In the genomic region with DNA sequence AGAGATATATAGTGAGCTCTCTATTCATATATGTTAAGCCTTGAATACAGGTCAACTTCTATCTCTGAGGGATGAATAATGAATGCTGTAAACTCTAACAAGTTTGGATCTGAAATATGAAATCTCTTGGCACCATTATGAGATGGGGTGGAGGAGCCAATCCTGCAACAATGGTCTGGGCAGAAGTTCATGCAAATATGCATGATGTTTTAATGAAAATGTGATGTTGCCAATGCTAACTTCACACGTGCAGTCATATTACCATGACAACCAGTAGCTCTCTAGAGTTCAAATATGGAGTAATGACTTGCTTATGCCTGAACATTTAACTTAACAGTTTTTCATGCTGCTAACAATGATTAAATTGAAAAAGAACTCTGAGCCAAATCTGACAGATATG, we compare ENCODE assay signal across 7 cellular contexts.
DNase-seq lines count a peak whose midpoint lies in the region; ATAC-seq and TF ChIP-seq lines count a peak whose summit lies in the region.
"Not testable (repeated sequence)": the region's sequence is repeated elsewhere in the genome, so short reads cannot be mapped to it uniquely, and the experiment has no call there.

No MANE protein-coding gene starts in this region.

- H3K27ac ChIP-seq in smooth muscle cell (ENCODE audit: low read depth), result peak overlapping the region; percentile 4
- H3K27ac ChIP-seq in aorta (ENCODE audit: low read depth in 1 of 2, low read length in 2 of 2), result not testable (repeated sequence)

- not testable (repeated sequence) for H3K4me1 ChIP-seq in smooth muscle cell (ENCODE audit: low read depth); aorta (ENCODE audit: control insufficient read depth in 1 of 2, insufficient read depth in 2 of 2, low read length in 2 of 2)

- DNase-seq in DMS53 (lab: John Stamatoyannopoulos, UW), result peak; percentile 72
- DNase-seq in NCI-H69 (lab: John Stamatoyannopoulos, UW), result peak; percentile 44
- peak; percentile 2 for DNase-seq in fibroblast of the aortic adventitia (ENCODE audit: low read depth)
- not testable (repeated sequence) for DNase-seq in smooth muscle cell (lab: John Stamatoyannopoulos, UW; ENCODE audit: unreplicated experiment); aorta

- not testable (repeated sequence) for H3F3A ChIP-seq in smooth muscle cell (ENCODE audit: low read depth)

- not testable (repeated sequence) for H3K27me3 Mint-ChIP-seq in brain; nephron (ENCODE audit: low read depth)

- peak; percentile 24 for ATAC-seq in aorta (ENCODE audit: low FRiP score)

- intact Hi-C loops in aorta (cut with DNase I), result loop anchor here in 1 of 2 donors (10.0 kb wide), 1 partner anchor 48 kb away; no protein-coding TSS in a partner anchor

- not testable (repeated sequence) for H3K4me2 ChIP-seq in smooth muscle cell

- H3K9me3 Mint-ChIP-seq in brain, nephron: not testable (repeated sequence)

- H3K27ac Mint-ChIP-seq in brain (peak overlapping the region in 3 of 5 experiments; percentile 20 to 79 (median 75)), nephron (peak overlapping the region; percentile 36 to 81 (median 58))

- peak overlapping the region in 1 of 5 experiments; percentile 58 for H3K4me3 Mint-ChIP-seq in brain
- not testable (repeated sequence) for H3K4me3 Mint-ChIP-seq in nephron

- H3K9me3 ChIP-seq in smooth muscle cell (replicated peaks; ENCODE audit: low read depth); aorta (ENCODE audit: control insufficient read depth, low read length): not testable (repeated sequence)

- H3K79me2 ChIP-seq in smooth muscle cell (ENCODE audit: low read depth), result not testable (repeated sequence)

- not testable (repeated sequence) for H3K36me3 ChIP-seq in smooth muscle cell (ENCODE audit: low read depth); aorta (ENCODE audit: control insufficient read depth in 1 of 2, insufficient read depth in 2 of 2, low read length in 1 of 2)

- not testable (repeated sequence) for TF ChIP-seq CTCF in brain (conservative IDR thresholded peaks at IDR 0.05); fibroblast of the aortic adventitia (IDR thresholded peaks at IDR 0.05; ENCODE audit: insufficient read depth, low read length); nephron (IDR thresholded peaks at IDR 0.05; ENCODE audit: unreplicated experiment in 3 of 3); smooth muscle cell (IDR thresholded peaks at IDR 0.05; ENCODE audit: borderline replicate concordance, insufficient read depth, poor library complexity, severe bottlenecking)

- H4K20me1 ChIP-seq in smooth muscle cell (ENCODE audit: low read depth), result not testable (repeated sequence)

- not testable (repeated sequence) for H3K9ac ChIP-seq in smooth muscle cell (ENCODE audit: low read depth)

- H3K36me3 Mint-ChIP-seq in brain; nephron (ENCODE audit: low read depth): not testable (repeated sequence)

- not testable (repeated sequence) for H2AFZ ChIP-seq in smooth muscle cell (ENCODE audit: low read depth)

- not testable (repeated sequence) for H3K27me3 ChIP-seq in smooth muscle cell (ENCODE audit: low read depth); aorta (ENCODE audit: control insufficient read depth in 1 of 2, insufficient read depth in 2 of 2, low read length in 1 of 2)

- WGBS in smooth muscle cell (ENCODE audit: low lambda C conversion rate), result 70% methylated on average over 1 of the region's 1 CpG
- WGBS in aorta, 2 donors, result 3 to 11% methylated on average over 1 of the region's 1 CpG

- H3K4me1 Mint-ChIP-seq in brain (peaks cover 21% of the 10 kb centered on the region), nephron (peaks cover 15% of the 10 kb centered on the region)

- H3K4me3 ChIP-seq in fibroblast of the aortic adventitia (ENCODE audit: low read depth, low read length); smooth muscle cell; aorta (ENCODE audit: low read length in 2 of 2): not testable (repeated sequence)
